ENCODE assay signal across 8 cellular contexts in genomic region chr2:159140779-159141178, GRCh38.
DNase-seq lines count a peak whose midpoint lies in the region; TF ChIP-seq lines count a peak whose summit lies in the region.
"Not testable (repeated sequence)": the region's sequence is repeated elsewhere in the genome, so short reads cannot be mapped to it uniquely, and the experiment has no call there.

No MANE protein-coding gene starts in this region.

- not testable (repeated sequence) for H3K4me2 ChIP-seq in OCI-LY3 (ENCODE audit: low read length); SK-N-SH; osteoblast (ENCODE audit: insufficient read depth, low read length)

- H3K27me3 ChIP-seq in ACC112 (ENCODE audit: insufficient read depth, low read length); OCI-LY3 (ENCODE audit: low read depth, low read length); SK-N-SH (ENCODE audit: insufficient read depth); brain microvascular endothelial cell (replicated peaks); esophagus squamous epithelium; osteoblast (ENCODE audit: insufficient read depth, low read length): not testable (repeated sequence)

- peaks cover 11% of the 10 kb centered on the region for H3K36me3 Mint-ChIP-seq in HFFc6 (ENCODE audit: low read depth)

- CTCF ChIA-PET in SK-N-SH (lab: Yijun Ruan, JAX), result interaction anchor here (0.6 to 1.7 kb wide), 4 partner anchors 12 to 437 kb away, joined by 3 to 4 read pairs (median 4); no protein-coding TSS in a partner anchor

- TF ChIP-seq CTCF in GM12872 (IDR thresholded peaks at IDR 0.05; ENCODE audit: insufficient read depth, low read depth, low read length), result 0 out of 3 replicates have a peak, but pooled peaks have one; percentile 2
- TF ChIP-seq CTCF in HFFc6 (IDR thresholded peaks at IDR 0.05), result peak; percentile 42
- TF ChIP-seq CTCF in OCI-LY3 (IDR thresholded peaks at IDR 0.05; ENCODE audit: low read depth, low read length), result peak; percentile 20; the same call in 1 of the 2 replicates
- TF ChIP-seq CTCF in SK-N-SH (IDR thresholded peaks at IDR 0.05), result peak; percentile 21; the same call in 1 of the 2 replicates
- not testable (repeated sequence) for TF ChIP-seq CTCF in brain microvascular endothelial cell (IDR thresholded peaks at IDR 0.05; ENCODE audit: low read depth, low read length, missing control alignments); osteoblast (IDR thresholded peaks at IDR 0.05; ENCODE audit: extremely low read depth, low read depth, low read length)
- TF ChIP-seq CTCF in esophagus squamous epithelium (IDR thresholded peaks at IDR 0.05), result peak in 1 of 6 experiments; percentile 12

- in situ Hi-C loops in brain microvascular endothelial cell (cut with HindIII; ENCODE audit: low pct_ligation_motif_present, low sequenced_read_pairs), result not testable (repeated sequence)

- DNase-seq in HFFc6; SK-N-SH; brain microvascular endothelial cell; esophagus squamous epithelium (lab: John Stamatoyannopoulos, UW); osteoblast (ENCODE audit: insufficient read length, low spot score, missing footprints): not testable (repeated sequence)

- peaks cover 56% of the 10 kb centered on the region for H3K4me1 ChIP-seq in ACC112 (ENCODE audit: control insufficient read depth, insufficient read depth, low read length, unreplicated experiment)
- not testable (repeated sequence) for H3K4me1 ChIP-seq in OCI-LY3 (ENCODE audit: low read length)
- peaks cover 21 to 37% of the 10 kb centered on the region in 2 experiments for H3K4me1 ChIP-seq in SK-N-SH (ENCODE audit: control insufficient read depth in 1 of 2, insufficient read depth in 2 of 2, low read depth in 1 of 2, low read length in 1 of 2)
- H3K4me1 ChIP-seq in esophagus squamous epithelium, result peaks cover 17 to 73% (median 30%) of the 10 kb centered on the region in 3 donors
- peaks cover 47% of the 10 kb centered on the region for H3K4me1 ChIP-seq in osteoblast (ENCODE audit: insufficient read depth, low read length)

- not testable (repeated sequence) for H3K9me3 Mint-ChIP-seq in HFFc6

- peaks cover 71% of the 10 kb centered on the region for H3K4me1 Mint-ChIP-seq in HFFc6 (ENCODE audit: low read depth)

- H3K27me3 Mint-ChIP-seq in HFFc6 (ENCODE audit: insufficient read depth), result not testable (repeated sequence)

- H3K9ac ChIP-seq in OCI-LY3 (ENCODE audit: low read length); SK-N-SH: not testable (repeated sequence)

- H3K9me2 ChIP-seq in SK-N-SH, result not testable (repeated sequence)

- H3K4me3 Mint-ChIP-seq in HFFc6, result peak overlapping the region; percentile 66; the same call in 1 of the 2 replicates

- POLR2A ChIA-PET in SK-N-SH (lab: Yijun Ruan, JAX), result interaction anchor here (0.7 kb wide), 1 partner anchor 46 kb away, joined by 3 read pairs; no protein-coding TSS in a partner anchor

- not testable (repeated sequence) for H3K4me3 ChIP-seq in ACC112 (ENCODE audit: low read depth, low read length); OCI-LY3 (ENCODE audit: low read length); SK-N-SH (ENCODE audit: low read depth in 2 of 2, low read length in 1 of 2); brain microvascular endothelial cell (ENCODE audit: low read depth, low read length); esophagus squamous epithelium; osteoblast (ENCODE audit: insufficient read depth, low read length)

- peak overlapping the region; percentile 96 for H3K27ac Mint-ChIP-seq in HFFc6

- peaks cover 15% of the 10 kb centered on the region for H3F3A ChIP-seq in SK-N-SH (replicated peaks; ENCODE audit: insufficient read depth)

- not testable (repeated sequence) for TF ChIP-seq EP300 in SK-N-SH (IDR thresholded peaks at IDR 0.05; ENCODE audit: borderline replicate concordance in 1 of 2, low read depth in 1 of 2, low read length in 1 of 2)

- TF ChIP-seq POLR2A in esophagus squamous epithelium (IDR thresholded peaks at IDR 0.05), result not testable (repeated sequence)

- H3K79me2 ChIP-seq in ACC112 (ENCODE audit: control insufficient read depth, insufficient read depth, low read length, unreplicated experiment), result peaks cover 24% of the 10 kb centered on the region
- not testable (repeated sequence) for H3K79me2 ChIP-seq in OCI-LY3 (ENCODE audit: low read length); osteoblast (ENCODE audit: insufficient read depth, low read length)
- peaks cover 17% of the 10 kb centered on the region for H3K79me2 ChIP-seq in SK-N-SH (ENCODE audit: insufficient read depth)

- H4K20me1 ChIP-seq in OCI-LY3 (ENCODE audit: insufficient read depth, low read length); SK-N-SH (ENCODE audit: insufficient read depth); osteoblast (ENCODE audit: insufficient read depth, low read length): not testable (repeated sequence)

- not testable (repeated sequence) for H3K9me3 ChIP-seq in OCI-LY3 (ENCODE audit: insufficient read depth, low read length); SK-N-SH; esophagus squamous epithelium; osteoblast (ENCODE audit: low read depth, low read length)

- H2AFZ ChIP-seq in ACC112 (ENCODE audit: low read length, unreplicated experiment); OCI-LY3 (ENCODE audit: low read depth, low read length); SK-N-SH (ENCODE audit: low read depth); osteoblast (ENCODE audit: low read length): not testable (repeated sequence)

- WGBS in SK-N-SH (ENCODE audit: low lambda C conversion rate), result 91% methylated on average over 6 of the region's 6 CpGs
- 76 to 85% methylated on average over 5 to 6 of the region's 6 CpGs for WGBS in esophagus squamous epithelium, 2 donors

- not testable (repeated sequence) for H3K36me3 ChIP-seq in ACC112 (ENCODE audit: insufficient read depth, low read length); OCI-LY3 (replicated peaks; ENCODE audit: low read depth, low read length); SK-N-SH (replicated peaks in 1 of 2; ENCODE audit: control insufficient read depth in 1 of 2, insufficient read depth in 2 of 2, low read length in 1 of 2); brain microvascular endothelial cell (replicated peaks); esophagus squamous epithelium; osteoblast (ENCODE audit: insufficient read depth, low read length)

- intact Hi-C loops in esophagus squamous epithelium (cut with DNase I), result not testable (repeated sequence)

- TF ChIP-seq RAD21 in SK-N-SH (IDR thresholded peaks at IDR 0.05; ENCODE audit: low read length), result not testable (repeated sequence)

- H3K27ac ChIP-seq in ACC112 (ENCODE audit: low read depth, low read length) (peak overlapping the region; percentile 96), SK-N-SH (ENCODE audit: low read depth in 2 of 2, low read length in 1 of 2) (peak overlapping the region in 1 of 2 experiments; percentile 97; a peak in 2 of 4 replicates), brain microvascular endothelial cell (peak overlapping the region; percentile 100), esophagus squamous epithelium (peak overlapping the region in 3 of 4 donors; percentile 34 to 86 (median 79)), osteoblast (ENCODE audit: low read depth, low read length) (peak overlapping the region; percentile 81)
- H3K27ac ChIP-seq in OCI-LY3 (ENCODE audit: low read length), result not testable (repeated sequence)
